In genomic region chr2:191298306-191298705, GRCh38 we compare ENCODE assay signal across 10 cellular contexts.
"Had no signal": no experiment of that assay in that cellular context is flagged by ENCODE, and none has a peak within 500 bp of the region (broad histone marks: within the 10 kb centered on the region; RNA-seq: fewer than 3 reads in every experiment).

No MANE protein-coding gene starts in this region.

- DNase-seq: activated CD4-positive, alpha-beta T cell treated with anti-CD3 and anti-CD28 coated beads, Interleukin-2, amount 10 ng/mL, durations not matched to agents 24 days and 14 days; activated CD8-positive, alpha-beta memory T cell treated with anti-CD3 and anti-CD28 coated beads for 24 hours; activated naive CD4-positive, alpha-beta T cell treated with anti-CD3 and anti-CD28 coated beads for 36 hours; adrenal gland; dorsolateral prefrontal cortex; T-helper 9 cell; thyroid gland had no signal

- H3K9me3 ChIP-seq: adrenal gland, thyroid gland, vagina had no signal

- H3K4me2 ChIP-seq: hepatocyte had no signal

- H3K36me3 ChIP-seq: adrenal gland, thyroid gland, vagina had no signal

- H2AFZ ChIP-seq: hepatocyte had no signal

- H3K4me3 ChIP-seq: adrenal gland, dorsolateral prefrontal cortex, hepatocyte, skin epidermis, thyroid gland, vagina had no signal

- H3K27me3 ChIP-seq: adrenal gland, dorsolateral prefrontal cortex, hepatocyte, thyroid gland, vagina had no signal

- H3K4me1 ChIP-seq: adrenal gland had no signal

- H3K27ac ChIP-seq: adrenal gland, dorsolateral prefrontal cortex, hepatocyte, skin epidermis, thyroid gland, vagina had no signal
